14 cellular contexts compared by ENCODE assay signal in genomic region chr7:36011588-36011965, GRCh38.
DNase-seq lines count a peak whose midpoint lies in the region; ATAC-seq lines count a peak whose summit lies in the region.
"Had no signal": no experiment of that assay in that cellular context is flagged by ENCODE, and none has a peak within 500 bp of the region (broad histone marks: within the 10 kb centered on the region; RNA-seq: fewer than 3 reads in every experiment).

No MANE protein-coding gene starts in this region.

- intact Hi-C loops in sciatic nerve (cut with DNase I): no loop called here

- H3K27ac ChIP-seq in HUES48 (ENCODE audit: low read depth, low read length) (peak overlapping the region; percentile 75), iPS-20b (ENCODE audit: low read length) (no peak overlapping the region)

- H3K4me1 ChIP-seq in HUES48 (ENCODE audit: control insufficient read depth, insufficient read depth, low read length): peaks cover 10% of the 10 kb centered on the region
- H3K4me1 ChIP-seq in iPS-20b (ENCODE audit: insufficient read depth, low read length): peaks cover 7% of the 10 kb centered on the region
- H3K4me1 ChIP-seq: Caco-2 had no signal

- H3K36me3 ChIP-seq in HUES48 (ENCODE audit: control insufficient read depth, insufficient read depth, low read length) (no peaks in the 10 kb centered on the region), iPS-20b (ENCODE audit: insufficient read depth, low read depth, low read length) (no peaks in the 10 kb centered on the region)

- H3K27me3 ChIP-seq in HUES48 (ENCODE audit: control insufficient read depth, insufficient read depth, low read length): no peaks in the 10 kb centered on the region
- H3K27me3 ChIP-seq in iPS-20b (ENCODE audit: insufficient read depth, low read length): peaks cover 14% of the 10 kb centered on the region

- H3K4me3 ChIP-seq in HUES48 (ENCODE audit: low read depth, low read length) (no peak overlapping the region), iPS-20b (ENCODE audit: low read length) (peak overlapping the region; percentile 5; the same call in 1 of the 2 replicates)

- H3K9me3 ChIP-seq in HUES48 (ENCODE audit: control insufficient read depth, insufficient read depth, low read length): no peaks in the 10 kb centered on the region
- no peaks in the 10 kb centered on the region for H3K9me3 ChIP-seq in iPS-20b (ENCODE audit: insufficient read depth, low read depth, low read length)
- H3K9me3 ChIP-seq: Caco-2 had no signal

- DNase-seq in ELF-1 (ENCODE audit: low read depth, low spot score) (peak; percentile 33), cerebellum (ENCODE audit: low spot score) (peak; percentile 5), SHP77 (lab: John Stamatoyannopoulos, UW) (no peak), middle frontal gyrus (ENCODE audit: extremely low spot score, low spot score) (no peak), sciatic nerve (ENCODE audit: low spot score) (no peak)
- DNase-seq: AML-193, Caco-2, DMS79 treated with DMSO at 0.1 percent for 48 hours, MV-4-11, NCI-H1417 treated with DMSO at 0.1 percent for 48 hours, NCI-H774 had no signal

- ATAC-seq in HG03457 (IDR thresholded peaks at IDR 0.05; ENCODE audit: unreplicated experiment) (no peak), sciatic nerve (no peak)

- H3K9ac ChIP-seq in HUES48 (ENCODE audit: low read depth, low read length) (no peak overlapping the region), iPS-20b (ENCODE audit: low read depth, low read length) (no peak overlapping the region)

Comparison
In these comparisons a context has a peak if more than half of its experiments do, and no peak if none do; other contexts are left out.
1. DNase-seq: peak in ELF-1 (single experiment) and cerebellum (single experiment); none in SHP77 (0 of 2), middle frontal gyrus (single experiment) and sciatic nerve (single experiment).